In genomic region chr14:29654910-29655590, GRCh38 we compare ENCODE assay signal across 17 cellular contexts.
DNase-seq lines count a peak whose midpoint lies in the region; ATAC-seq, FAIRE-seq and TF ChIP-seq lines count a peak whose summit lies in the region.
"Had no signal": no experiment of that assay in that cellular context is flagged by ENCODE, and none has a peak within 500 bp of the region (broad histone marks: within the 10 kb centered on the region; RNA-seq: fewer than 3 reads in every experiment).

No MANE protein-coding gene starts in this region.

- no peaks in the 10 kb centered on the region for H3K27me3 ChIP-seq in K562 (ENCODE audit: control insufficient read depth in 2 of 2, insufficient read depth in 2 of 2, low read length in 2 of 2)
- H3K27me3 ChIP-seq in pancreas = no peaks in the 10 kb centered on the region
- H3K27me3 ChIP-seq: neural progenitor cell had no signal

- no peak overlapping the region for H3K9ac ChIP-seq in K562 (ENCODE audit: insufficient read depth in 1 of 2, low read depth in 2 of 2, low read length in 2 of 2)
- H3K9ac ChIP-seq: neural progenitor cell had no signal

- DNase-seq in NCI-H2171 treated with DMSO at 0.1 percent for 48 hours (lab: John Stamatoyannopoulos, UW) (peak; percentile 31), NCI-H2171 (lab: John Stamatoyannopoulos, UW) (no peak), K562 (ENCODE audit: extremely low read depth in 1 of 4, low spot score in 3 of 4) (no peak), glomerular endothelial cell (ENCODE audit: extremely low read depth, low read depth, low spot score) (peak; percentile 25), stromal cell of bone marrow (ENCODE audit: low read depth) (peak; percentile 13), pancreas (no peak), SKM-1 treated with dmso at 0.1 percent for 144 hours (lab: John Stamatoyannopoulos, UW; ENCODE audit: unreplicated experiment) (no peak)
- DNase-seq: activated naive CD8-positive, alpha-beta T cell treated with anti-CD3 and anti-CD28 coated beads for 36 hours; CD8-positive, alpha-beta memory T cell; KBM-7; NCI-H526 treated with DMSO at 0.1 percent for 48 hours had no signal

- in situ Hi-C loops in K562 (cut with MboI) = no loop called here

- no peak for TF ChIP-seq EP300 in K562 (IDR thresholded peaks at IDR 0.05; ENCODE audit: low read length)

- H3K9me3 ChIP-seq in K562 (replicated peaks; ENCODE audit: control insufficient read depth, insufficient read depth, low read depth, low read length) (no peaks in the 10 kb centered on the region), pancreas (no peaks in the 10 kb centered on the region)

- TF ChIP-seq POLR2A in K562 (conservative IDR thresholded peaks at IDR 0.05) = no peak

- H3K4me2 ChIP-seq in K562 (ENCODE audit: insufficient read depth, low read length) = no peak overlapping the region
- H3K4me2 ChIP-seq: neural progenitor cell had no signal

- H2AFZ ChIP-seq in K562 (ENCODE audit: low read depth, low read length) = peak overlapping the region; percentile 53; the same call in 1 of the 2 replicates
- H2AFZ ChIP-seq: neural progenitor cell had no signal

- ATAC-seq in K562 (no peak), pancreas (no peak), GM19397 (IDR thresholded peaks at IDR 0.05; ENCODE audit: unreplicated experiment) (no peak)
- ATAC-seq: stimulated activated memory B cell treated with anti-CD40 and anti-IgM and Interleukin-4, amounts not matched to agents 10 μg/mL and 1 μg/mL and 100 μg/mL, for 72 hours had no signal

- WGBS in K562 (ENCODE audit: insufficient coverage, low coverage, missing lambda C conversion rate) = 37% methylated on average over 4 of the region's 4 CpGs
- WGBS in pancreas, 2 donors = 67 to 73% methylated on average over 4 of the region's 4 CpGs

- FAIRE-seq in K562 (lab: Jason Lieb, UNC) (no peak), pancreas (lab: Jason Lieb, UNC) (no peak)
- FAIRE-seq: A204.1 had no signal

- no peaks in the 10 kb centered on the region for H3K9me1 ChIP-seq in K562 (ENCODE audit: control insufficient read depth, insufficient read depth, low read length)

- BruUV-seq in K562 (replicated peaks; lab: Mats Ljungman, UMichigan) = no TSS peak

- CTCF ChIA-PET in K562 (lab: Yijun Ruan, JAX; ENCODE audit: low intra/inter-chr PET ratio) = no interaction called here

- H3K4me3 ChIP-seq in K562 (no peak overlapping the region), pancreas (no peak overlapping the region)
- H3K4me3 ChIP-seq: lung, neural progenitor cell had no signal

- intact Hi-C loops in K562 (cut with micrococcal nuclease) = no loop called here
- intact Hi-C loops in pancreas (cut with DNase I) = no loop called here

- TF ChIP-seq CTCF in K562 (IDR thresholded peaks at IDR 0.05 in 2 of 3, conservative IDR thresholded peaks at IDR 0.05 in 1 of 3; ENCODE audit: insufficient read depth in 2 of 3, low read depth in 1 of 3, low read length in 3 of 3) (no peak), pancreas (IDR thresholded peaks at IDR 0.05) (no peak)

- H3K79me2 ChIP-seq in K562 (ENCODE audit: control insufficient read depth, insufficient read depth, low read length) = no peaks in the 10 kb centered on the region

- TF ChIP-seq RAD21 in K562 (CRISPR knock-in tag; conservative IDR thresholded peaks at IDR 0.05 in 1 of 2, IDR thresholded peaks at IDR 0.05 in 1 of 2) = no peak

- POLR2A ChIA-PET in K562 (lab: Yijun Ruan, JAX) = interaction anchor here (0.7 kb wide), 1 partner anchor 1662 kb away, joined by 3 read pairs; no protein-coding TSS in a partner anchor

- no peaks in the 10 kb centered on the region for H4K20me1 ChIP-seq in K562 (replicated peaks; ENCODE audit: control insufficient read depth, insufficient read depth, low read length)

- H3K4me1 ChIP-seq in K562 (replicated peaks in 1 of 2; ENCODE audit: control insufficient read depth in 2 of 2, insufficient read depth in 2 of 2, low read length in 2 of 2) (peaks cover 3 to 10% of the 10 kb centered on the region in 2 experiments; a peak in 4 of 5 replicates), pancreas (peaks cover 2 to 14% (median 11%) of the 10 kb centered on the region in 3 donors)
- H3K4me1 ChIP-seq: neural progenitor cell had no signal

- H3K27ac ChIP-seq in K562 (ENCODE audit: extremely low read depth, low read depth, low read length) (no peak overlapping the region), pancreas (no peak overlapping the region)
- H3K27ac ChIP-seq: neural progenitor cell, RWPE1 had no signal

- H3K36me3 ChIP-seq in K562 (ENCODE audit: control insufficient read depth, insufficient read depth, low read length) = no peaks in the 10 kb centered on the region
- no peaks in the 10 kb centered on the region for H3K36me3 ChIP-seq in pancreas
- H3K36me3 ChIP-seq: neural progenitor cell had no signal

TF ChIP-seq in K562, 482 proteins besides CTCF, POLR2A, EP300 and RAD21 (continues in another document):
- TF ChIP-seq, protein P1, sequence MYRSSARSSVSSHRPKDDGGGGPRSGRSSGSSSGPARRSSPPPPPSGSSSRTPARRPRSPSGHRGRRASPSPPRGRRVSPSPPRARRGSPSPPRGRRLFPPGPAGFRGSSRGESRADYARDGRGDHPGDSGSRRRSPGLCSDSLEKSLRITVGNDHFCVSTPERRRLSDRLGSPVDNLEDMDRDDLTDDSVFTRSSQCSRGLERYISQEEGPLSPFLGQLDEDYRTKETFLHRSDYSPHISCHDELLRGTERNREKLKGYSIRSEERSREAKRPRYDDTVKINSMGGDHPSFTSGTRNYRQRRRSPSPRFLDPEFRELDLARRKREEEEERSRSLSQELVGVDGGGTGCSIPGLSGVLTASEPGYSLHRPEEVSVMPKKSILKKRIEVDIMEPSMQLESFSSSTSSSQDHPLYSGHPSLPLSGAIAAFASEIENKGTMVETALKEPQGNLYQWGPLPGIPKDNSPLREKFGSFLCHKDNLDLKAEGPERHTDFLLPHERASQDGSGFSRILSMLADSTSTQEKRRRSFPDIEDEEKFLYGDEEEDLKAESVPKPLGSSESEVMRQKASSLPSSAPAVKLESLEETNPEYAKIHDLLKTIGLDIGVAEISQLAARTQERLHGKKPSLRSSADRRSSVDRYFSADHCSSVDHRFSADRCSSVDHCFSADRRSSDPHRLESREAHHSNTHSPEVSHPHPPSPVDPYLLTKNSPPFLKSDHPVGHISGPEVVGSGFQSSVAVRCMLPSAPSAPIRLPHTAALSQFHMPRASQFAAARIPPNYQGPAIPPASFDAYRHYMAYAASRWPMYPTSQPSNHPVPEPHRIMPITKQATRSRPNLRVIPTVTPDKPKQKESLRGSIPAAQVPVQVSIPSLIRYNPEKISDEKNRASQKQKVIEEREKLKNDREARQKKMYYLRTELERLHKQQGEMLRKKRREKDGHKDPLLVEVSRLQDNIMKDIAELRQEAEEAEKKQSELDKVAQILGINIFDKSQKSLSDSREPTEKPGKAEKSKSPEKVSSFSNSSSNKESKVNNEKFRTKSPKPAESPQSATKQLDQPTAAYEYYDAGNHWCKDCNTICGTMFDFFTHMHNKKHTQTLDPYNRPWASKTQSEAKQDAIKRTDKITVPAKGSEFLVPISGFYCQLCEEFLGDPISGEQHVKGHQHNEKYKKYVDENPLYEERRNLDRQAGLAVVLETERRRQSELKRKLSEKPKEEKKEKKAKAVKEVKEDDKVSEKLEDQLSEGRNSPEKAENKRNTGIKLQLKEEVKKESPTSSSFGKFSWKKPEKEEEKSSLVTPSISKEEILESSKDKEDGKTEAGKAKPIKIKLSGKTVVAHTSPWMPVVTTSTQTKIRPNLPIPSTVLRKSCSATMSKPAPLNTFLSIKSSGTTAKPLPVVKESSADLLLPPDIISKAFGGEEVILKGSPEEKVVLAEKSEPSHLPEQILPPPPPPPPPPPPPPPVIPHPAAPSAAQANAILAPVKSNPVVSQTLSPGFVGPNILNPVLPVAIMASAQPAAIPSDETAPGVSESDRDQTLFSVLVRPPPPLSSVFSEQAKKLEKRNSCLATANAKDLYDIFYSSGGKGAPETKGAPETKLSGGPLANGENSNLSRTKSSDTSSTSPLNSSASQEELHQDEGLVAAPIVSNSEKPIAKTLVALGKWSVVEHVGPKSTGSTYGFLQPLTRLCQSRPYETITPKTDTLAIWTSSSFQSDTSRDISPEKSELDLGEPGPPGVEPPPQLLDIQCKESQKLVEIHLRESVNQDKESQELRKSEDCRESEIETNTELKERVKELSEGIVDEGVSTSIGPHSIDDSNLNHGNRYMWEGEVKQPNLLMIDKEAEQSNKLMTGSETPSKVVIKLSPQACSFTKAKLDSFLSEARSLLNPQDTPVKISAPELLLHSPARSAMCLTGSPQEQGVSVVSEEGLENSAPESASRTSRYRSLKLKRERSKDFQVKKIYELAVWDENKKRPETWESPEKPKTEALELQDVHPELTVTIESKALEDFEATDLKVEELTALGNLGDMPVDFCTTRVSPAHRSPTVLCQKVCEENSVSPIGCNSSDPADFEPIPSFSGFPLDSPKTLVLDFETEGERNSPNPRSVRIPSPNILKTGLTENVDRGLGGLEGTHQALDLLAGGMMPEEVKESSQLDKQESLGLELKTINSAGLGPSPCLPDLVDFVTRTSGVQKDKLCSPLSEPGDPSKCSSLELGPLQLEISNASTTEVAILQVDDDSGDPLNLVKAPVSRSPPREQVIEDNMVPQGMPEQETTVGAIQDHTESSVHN (IDR thresholded peaks at IDR 0.05; ENCODE audit: borderline replicate concordance in 1 of 2, low read depth in 1 of 2) = no peak
- no peak for TF ChIP-seq MBD1 (CRISPR knock-in tag; IDR thresholded peaks at IDR 0.05)

Comparison
In these comparisons a context has a peak if more than half of its experiments do, and no peak if none do; other contexts are left out.
1. DNase-seq: peak in NCI-H2171 treated with DMSO at 0.1 percent for 48 hours (single experiment), glomerular endothelial cell (single experiment) and stromal cell of bone marrow (single experiment); none in NCI-H2171 (single experiment), K562 (0 of 4), pancreas (0 of 6) and SKM-1 treated with dmso at 0.1 percent for 144 hours (single experiment).